In the genomic region with DNA sequence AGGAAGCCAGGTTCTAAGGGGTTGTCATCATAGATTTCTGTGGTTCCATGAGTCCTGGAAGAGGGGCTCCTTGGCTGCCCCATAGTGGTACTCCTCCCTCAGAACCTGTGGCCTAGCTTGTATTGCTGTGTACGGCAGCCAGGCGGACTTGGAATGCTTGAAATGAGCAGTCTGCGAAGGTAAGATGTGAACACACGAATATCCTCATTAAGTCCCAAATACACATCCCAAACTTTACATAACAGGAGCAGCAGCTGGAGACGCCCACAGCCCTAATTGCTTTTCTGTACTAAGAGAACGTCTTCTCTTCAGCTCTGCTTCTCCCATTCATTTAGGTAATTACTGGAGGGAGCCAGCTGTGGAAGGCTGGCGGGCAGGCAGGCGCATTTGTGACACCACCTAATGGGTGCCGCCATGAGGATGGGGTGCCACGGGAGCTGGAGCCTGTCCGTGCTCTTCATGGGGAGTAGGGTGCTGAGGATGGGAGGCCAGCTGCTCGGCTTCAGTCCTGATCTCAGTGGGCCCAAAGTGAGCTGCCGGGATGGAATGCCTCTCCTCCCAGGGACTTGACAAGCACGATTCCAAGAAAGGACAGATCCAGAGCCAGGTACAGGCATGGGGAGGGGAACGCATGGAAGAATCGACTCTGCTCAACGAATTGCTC, we compare ENCODE assay signal across 31 cellular contexts.
"Had no signal": no experiment of that assay in that cellular context is flagged by ENCODE, and none has a peak within 500 bp of the region (broad histone marks: within the 10 kb centered on the region; RNA-seq: fewer than 3 reads in every experiment).

No MANE protein-coding gene starts in this region.

- H3K27ac Mint-ChIP-seq: activated CD4-positive, alpha-beta memory T cell treated with anti-CD3 and anti-CD28 coated beads for 36 hours; activated CD4-positive, alpha-beta T cell treated with anti-CD3 and anti-CD28 coated beads, Interleukin-2, amount 10 ng/mL, durations not matched to agents 24 days and 14 days; activated naive CD8-positive, alpha-beta T cell; activated T-helper 2 cell treated with anti-CD3 and anti-CD28 coated beads, Interferon-gamma antibody, Interleukin-2, Interleukin-4, amounts not matched to agents 10 μg/mL and 5 μg/mL and 100 μg/mL, durations not matched to agents 14 hours and 24 hours and 36 hours; nephron progenitor cell had no signal

- H3K27ac ChIP-seq: body of pancreas, cardiac muscle cell, colonic mucosa, epithelial cell of prostate, left ventricle myocardium inferior, parathyroid adenoma, suprapubic skin, WERI-Rb-1 had no signal

- H3K4me3 Mint-ChIP-seq: activated CD4-positive, alpha-beta memory T cell treated with anti-CD3 and anti-CD28 coated beads for 36 hours; activated CD4-positive, alpha-beta T cell treated with anti-CD3 and anti-CD28 coated beads, Interleukin-2, amount 10 ng/mL, durations not matched to agents 24 days and 14 days; activated naive CD8-positive, alpha-beta T cell; activated T-cell treated with anti-CD3 and anti-CD28 coated beads, Interleukin-2, amount 50 U/mL, for 4 hours; nephron progenitor cell had no signal

- ATAC-seq: activated T-cell treated with anti-CD3 and anti-CD28 coated beads, Interleukin-2, amount 50 U/mL, for 4 hours; body of pancreas; mucosa of descending colon had no signal

- FAIRE-seq: endometrium, islet of Langerhans had no signal

- H3K36me3 ChIP-seq: cardiac muscle cell, colonic mucosa, esophagus squamous epithelium, left ventricle myocardium inferior, suprapubic skin, tibial nerve, WERI-Rb-1 had no signal

- H3K9me3 Mint-ChIP-seq: activated CD4-positive, alpha-beta T cell treated with anti-CD3 and anti-CD28 coated beads, Interleukin-2, amount 10 ng/mL, durations not matched to agents 24 days and 14 days; activated T-cell treated with anti-CD3 and anti-CD28 coated beads, Interleukin-2, amount 50 U/mL, for 4 hours; activated T-helper 2 cell treated with anti-CD3 and anti-CD28 coated beads, Interferon-gamma antibody, Interleukin-2, Interleukin-4, amounts not matched to agents 10 μg/mL and 5 μg/mL and 100 μg/mL, durations not matched to agents 14 hours and 24 hours and 36 hours; nephron progenitor cell had no signal

- H3K4me1 ChIP-seq: body of pancreas, colonic mucosa, left ventricle myocardium inferior, parathyroid adenoma had no signal

- H3K9me3 ChIP-seq: body of pancreas, colonic mucosa, esophagus squamous epithelium, mucosa of descending colon, suprapubic skin had no signal

- H3K27me3 ChIP-seq: body of pancreas, cardiac muscle cell, colonic mucosa, esophagus squamous epithelium, suprapubic skin, tibial nerve had no signal

- DNase-seq: activated CD4-positive, alpha-beta memory T cell treated with anti-CD3 and anti-CD28 coated beads for 36 hours; activated CD4-positive, alpha-beta T cell treated with anti-CD3 and anti-CD28 coated beads, Interleukin-2, amount 10 ng/mL, durations not matched to agents 24 days and 14 days; activated CD4-positive, CD25-positive, alpha-beta regulatory T cell treated with anti-CD3 and anti-CD28 coated beads, Interleukin-2, amount 50 U/mL, for 72 hours; activated T-cell treated with anti-CD3 and anti-CD28 coated beads, Interleukin-2, amount 50 U/mL, for 4 hours; aorta; body of pancreas; cerebellar nuclear complex; colonic mucosa; effector CD8-positive, alpha-beta T cell; esophagus squamous epithelium; foreskin melanocyte; left ventricle myocardium inferior; mesendoderm; mucosa of descending colon; nephron progenitor cell; right cardiac atrium; stimulated activated CD4-positive, alpha-beta T cell treated with anti-CD3 and anti-CD28 coated beads, Interleukin-15, amount 100 ng/mL, for 24 hours; stimulated activated CD4-positive, alpha-beta T cell treated with anti-CD3 and anti-CD28 coated beads, Interleukin-2, amount 100 ng/mL, for 24 hours; stimulated activated naive CD4-positive, alpha-beta T cell; T1000; WERI-Rb-1 had no signal

- H3K9ac ChIP-seq: parathyroid adenoma had no signal

- H3K4me3 ChIP-seq: body of pancreas, cardiac muscle cell, colonic mucosa, esophagus squamous epithelium, left ventricle myocardium inferior, lung, mucosa of descending colon, suprapubic skin, tibial nerve had no signal

- H3K36me3 Mint-ChIP-seq: activated CD4-positive, alpha-beta memory T cell treated with anti-CD3 and anti-CD28 coated beads for 36 hours; activated naive CD8-positive, alpha-beta T cell had no signal

- H2AFZ ChIP-seq: parathyroid adenoma had no signal

- H3K79me2 ChIP-seq: parathyroid adenoma had no signal

- H3K4me1 Mint-ChIP-seq: activated CD4-positive, alpha-beta T cell treated with anti-CD3 and anti-CD28 coated beads, Interleukin-2, amount 10 ng/mL, durations not matched to agents 24 days and 14 days had no signal
